ENCODE assay signal across 31 cellular contexts in genomic region chr7:47264021-47264651, GRCh38.
"Had no signal": no experiment of that assay in that cellular context is flagged by ENCODE, and none has a peak within 500 bp of the region (broad histone marks: within the 10 kb centered on the region; RNA-seq: fewer than 3 reads in every experiment).

No MANE protein-coding gene starts in this region.

- H3K9me3 ChIP-seq: prostate gland, thyroid gland, upper lobe of right lung, uterus had no signal

- H3K9me3 Mint-ChIP-seq: endodermal cell; immature natural killer cell; natural killer cell treated with Interleukin-12 subunit alpha and Interleukin-12 subunit beta and Interleukin-15 and Interleukin-18, amount 100 ng/mL, for 72 hours; stimulated activated naive CD8-positive, alpha-beta T cell treated with anti-CD3 and anti-CD28 coated beads, Interleukin-15, amount 100 ng/mL, for 72 hours had no signal

- H3K9ac ChIP-seq: neural progenitor cell, parathyroid adenoma had no signal

- H3K27ac ChIP-seq: dorsolateral prefrontal cortex, epithelial cell of prostate, lower lobe of right lung, neural progenitor cell, parathyroid adenoma, prostate gland, right atrium auricular region, thyroid gland, upper lobe of right lung, uterus had no signal

- H3K36me3 Mint-ChIP-seq: immature natural killer cell; natural killer cell treated with Interleukin-12 subunit alpha and Interleukin-12 subunit beta and Interleukin-15 and Interleukin-18, amount 100 ng/mL, for 72 hours; neural progenitor cell had no signal

- H3K4me1 Mint-ChIP-seq: immature natural killer cell; stimulated activated naive CD8-positive, alpha-beta T cell treated with anti-CD3 and anti-CD28 coated beads, Interleukin-15, amount 100 ng/mL, for 72 hours had no signal

- H3K4me1 ChIP-seq: neural progenitor cell, parathyroid adenoma, prostate gland, uterus had no signal

- H3K36me3 ChIP-seq: lower lobe of right lung, neural progenitor cell, prostate gland, right atrium auricular region, thyroid gland, upper lobe of right lung, uterus had no signal

- H3K27ac Mint-ChIP-seq: endodermal cell; immature natural killer cell; natural killer cell treated with Interleukin-12 subunit alpha and Interleukin-12 subunit beta and Interleukin-15 and Interleukin-18, amount 100 ng/mL, for 72 hours; neural progenitor cell; stimulated activated naive CD8-positive, alpha-beta T cell treated with anti-CD3 and anti-CD28 coated beads, Interleukin-15, amount 100 ng/mL, for 72 hours had no signal

- H3K27me3 ChIP-seq: neural progenitor cell, right atrium auricular region, thyroid gland, upper lobe of right lung, uterus had no signal

- H3K4me3 Mint-ChIP-seq: endodermal cell; immature natural killer cell; naive B cell; natural killer cell treated with Interleukin-12 subunit alpha and Interleukin-12 subunit beta and Interleukin-15 and Interleukin-18, amount 100 ng/mL, for 72 hours; neural progenitor cell; stimulated activated naive CD8-positive, alpha-beta T cell treated with anti-CD3 and anti-CD28 coated beads, Interleukin-15, amount 100 ng/mL, for 72 hours had no signal

- H3K4me2 ChIP-seq: neural progenitor cell, smooth muscle cell had no signal

- H3K4me3 ChIP-seq: dorsolateral prefrontal cortex, lower lobe of right lung, neural progenitor cell, prostate gland, right atrium auricular region, smooth muscle cell, thyroid gland, upper lobe of right lung, uterus had no signal

- ATAC-seq: esophagus mucosa; left colon; left ventricle myocardium superior; lower lobe of right lung; natural killer cell treated with Interleukin-12 subunit alpha and Interleukin-12 subunit beta and Interleukin-15 and Interleukin-18, amount 100 ng/mL, for 72 hours; sciatic nerve; stimulated activated naive CD8-positive, alpha-beta T cell treated with anti-CD3 and anti-CD28 coated beads, Interleukin-15, amount 100 ng/mL, for 72 hours; upper lobe of right lung had no signal

- DNase-seq: cerebellar nuclear complex; dorsolateral prefrontal cortex; effector CD8-positive, alpha-beta T cell; endodermal cell; foreskin melanocyte; hypothalamus; immature natural killer cell; islet precursor cell; kidney glomerular epithelial cell; left colon; left ventricle myocardium superior; lower lobe of right lung; naive B cell; stimulated activated CD4-positive, alpha-beta T cell treated with anti-CD3 and anti-CD28 coated beads, Interleukin-12 subunit alpha, Interleukin-12 subunit beta, amount 100 ng/mL, for 4 hours; stimulated activated CD4-positive, alpha-beta T cell treated with anti-CD3 and anti-CD28 coated beads, Interleukin-1b, Interleukin-23, amount 100 ng/mL, for 48 hours; stimulated activated CD4-positive, alpha-beta T cell treated with anti-CD3 and anti-CD28 coated beads, Interleukin-4, amount 100 ng/mL, for 1 hour; stimulated activated CD8-positive, alpha-beta memory T cell treated with anti-CD3 and anti-CD28 coated beads, Interleukin-4, amount 100 ng/mL, for 48 hours; stimulated activated naive CD4-positive, alpha-beta T cell; stimulated activated naive CD8-positive, alpha-beta T cell treated with anti-CD3 and anti-CD28 coated beads, Interleukin-15, amount 100 ng/mL, for 72 hours; thyroid gland; upper lobe of right lung; uterus had no signal

- H2AFZ ChIP-seq: neural progenitor cell, parathyroid adenoma had no signal
